8 cellular contexts compared by ENCODE assay signal in genomic region chr15:66774001-66774814, GRCh38.
DNase-seq lines count a peak whose midpoint lies in the region; ATAC-seq and TF ChIP-seq lines count a peak whose summit lies in the region.
"Had no signal": no experiment of that assay in that cellular context is flagged by ENCODE, and none has a peak within 500 bp of the region (broad histone marks: within the 10 kb centered on the region; RNA-seq: fewer than 3 reads in every experiment).

No MANE protein-coding gene starts in this region.

- H3K4me1 ChIP-seq in mammary epithelial cell (ENCODE audit: insufficient read depth, low read length) (peaks cover under 1% of the 10 kb centered on the region), smooth muscle cell (ENCODE audit: low read depth) (peaks cover 62% of the 10 kb centered on the region)

- no peaks in the 10 kb centered on the region for H3K4me1 Mint-ChIP-seq in T-helper 17 cell

- no peaks in the 10 kb centered on the region for H3K36me3 ChIP-seq in mammary epithelial cell (ENCODE audit: insufficient read depth, low read length)
- no peaks in the 10 kb centered on the region for H3K36me3 ChIP-seq in smooth muscle cell (ENCODE audit: low read depth)

- H3K9ac ChIP-seq in mammary epithelial cell (ENCODE audit: insufficient read depth, low read length): no peak overlapping the region
- H3K9ac ChIP-seq in smooth muscle cell (ENCODE audit: low read depth): no peak overlapping the region

- H3K27ac ChIP-seq in mammary epithelial cell (ENCODE audit: insufficient read depth, low read depth, low read length): no peak overlapping the region
- peak overlapping the region; percentile 58 for H3K27ac ChIP-seq in smooth muscle cell (ENCODE audit: low read depth)
- H3K27ac ChIP-seq: epithelial cell of prostate had no signal

- TF ChIP-seq CTCF in GM12875 (IDR thresholded peaks at IDR 0.05; ENCODE audit: borderline replicate concordance, insufficient read depth, low read depth, low read length) (peak; percentile 81), mammary epithelial cell (conservative IDR thresholded peaks at IDR 0.05 in 1 of 2, IDR thresholded peaks at IDR 0.05 in 1 of 2; ENCODE audit: extremely low read depth in 1 of 2, insufficient read depth in 1 of 2, low read depth in 1 of 2, low read length in 2 of 2) (peak; percentile 94 to 99), smooth muscle cell (IDR thresholded peaks at IDR 0.05; ENCODE audit: borderline replicate concordance, insufficient read depth, poor library complexity, severe bottlenecking) (peak; percentile 99)

- H3K4me3 Mint-ChIP-seq in T-helper 17 cell: no peak overlapping the region

- WGBS in mammary epithelial cell (ENCODE audit: low coverage, missing lambda C conversion rate): 33% methylated on average over 12 of the region's 19 CpGs
- 52% methylated on average over 19 of the region's 19 CpGs for WGBS in smooth muscle cell (ENCODE audit: low lambda C conversion rate)

- H3K79me2 ChIP-seq in mammary epithelial cell (ENCODE audit: insufficient read depth, low read length) (no peaks in the 10 kb centered on the region), smooth muscle cell (ENCODE audit: low read depth) (peaks cover 96% of the 10 kb centered on the region)

- H3K4me2 ChIP-seq in mammary epithelial cell (ENCODE audit: insufficient read depth, low read depth, low read length) (no peak overlapping the region), smooth muscle cell (peak overlapping the region; percentile 68)

- CTCF ChIA-PET in mammary epithelial cell (lab: Charles Lee; ENCODE audit: low non-redundant PET): interaction anchor here (0.6 kb wide), 1 partner anchor 87 kb away, joined by 3 read pairs; no protein-coding TSS in a partner anchor

- H4K20me1 ChIP-seq in mammary epithelial cell (ENCODE audit: insufficient read depth, low read length) (no peaks in the 10 kb centered on the region), smooth muscle cell (ENCODE audit: low read depth) (peaks cover 98% of the 10 kb centered on the region)

- in situ Hi-C loops in mammary epithelial cell (cut with MboI; ENCODE audit: low sequenced_read_pairs in 2 of 2): loop anchor here in 1 of 2 donors (10.0 kb wide), 1 partner anchor 159 kb away; no protein-coding TSS in a partner anchor

- H3K4me3 ChIP-seq in GM12875 (ENCODE audit: low read depth, low read length): no peak overlapping the region
- H3K4me3 ChIP-seq in mammary epithelial cell (replicated peaks in 1 of 3; ENCODE audit: insufficient read depth in 1 of 3, low read depth in 2 of 3, low read length in 3 of 3): no peak overlapping the region
- no peak overlapping the region for H3K4me3 ChIP-seq in smooth muscle cell

- H3K27me3 ChIP-seq in mammary epithelial cell (ENCODE audit: insufficient read depth, low read length) (no peaks in the 10 kb centered on the region), smooth muscle cell (ENCODE audit: low read depth) (no peaks in the 10 kb centered on the region)

- no TSS peak for BruUV-seq in mammary epithelial cell (replicated peaks; lab: Mats Ljungman, UMichigan)

- dilution Hi-C loops in mammary epithelial cell (cut with HindIII; ENCODE audit: low sequenced_read_pairs): no loop called here

- H3K9me3 ChIP-seq in mammary epithelial cell (replicated peaks; ENCODE audit: insufficient read depth, low read length) (no peaks in the 10 kb centered on the region), smooth muscle cell (replicated peaks; ENCODE audit: low read depth) (no peaks in the 10 kb centered on the region), T-helper 17 cell (ENCODE audit: control insufficient read depth, low read length, poor library complexity, severe bottlenecking) (no peaks in the 10 kb centered on the region)

- ATAC-seq in T-helper 17 cell: no peak

- H3K27ac Mint-ChIP-seq in T-helper 17 cell: no peak overlapping the region

- H3F3A ChIP-seq in smooth muscle cell (ENCODE audit: low read depth): peaks cover 46% of the 10 kb centered on the region

- no peaks in the 10 kb centered on the region for H3K36me3 Mint-ChIP-seq in T-helper 17 cell (ENCODE audit: low read depth)

- H2AFZ ChIP-seq in mammary epithelial cell (ENCODE audit: low read depth, low read length) (peak overlapping the region; percentile 39), smooth muscle cell (ENCODE audit: low read depth) (no peak overlapping the region)

- H3K27me3 Mint-ChIP-seq in T-helper 17 cell: peaks cover 22% of the 10 kb centered on the region

- DNase-seq in MV-4-11 (lab: John Stamatoyannopoulos, UW): peak; percentile 39
- peak; percentile 64 for DNase-seq in T1000 (lab: John Stamatoyannopoulos, UW)
- DNase-seq in mammary epithelial cell: peak; percentile 59
- DNase-seq in iris pigment epithelial cell (ENCODE audit: low read depth): peak; percentile 57
- DNase-seq in smooth muscle cell (lab: John Stamatoyannopoulos, UW; ENCODE audit: unreplicated experiment): peak; percentile 45
- no peak for DNase-seq in T-helper 17 cell

- intact Hi-C loops in mammary epithelial cell (cut with micrococcal nuclease): loop anchor here (1.0 to 2.0 kb wide), 5 partner anchors 71 to 171 kb away; partner anchors contain the start of gene SMAD6

Comparison
In these comparisons a context has a peak if more than half of its experiments do, and no peak if none do; other contexts are left out.
1. DNase-seq: peak in MV-4-11 (single experiment), T1000 (single experiment), mammary epithelial cell (single experiment), iris pigment epithelial cell (single experiment) and smooth muscle cell (single experiment); none in T-helper 17 cell (0 of 3).
2. Peak in every context shown above with its lines, with median percentiles within 50 percentile points of each other: CTCF ChIP-seq.